10 cellular contexts compared by ENCODE assay signal in the genomic region with DNA sequence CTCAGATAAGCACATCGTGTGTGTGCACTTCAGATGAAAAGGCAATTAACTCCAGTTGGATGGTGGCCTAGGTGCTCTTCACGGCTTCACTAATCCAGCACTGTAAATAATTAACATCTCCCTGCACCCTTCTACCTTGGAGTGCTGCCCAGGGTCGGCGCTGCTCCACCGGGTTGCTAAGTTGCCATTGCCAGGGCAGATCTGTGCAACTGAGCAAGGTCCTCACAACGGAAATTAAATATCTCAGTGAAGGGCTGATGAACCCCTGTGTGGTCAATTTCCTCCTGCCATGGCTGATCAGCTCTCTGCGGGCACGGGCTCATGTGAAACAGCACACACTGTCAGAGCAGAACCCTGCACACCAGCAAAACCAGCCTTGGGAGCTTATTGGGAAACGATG.
DNase-seq lines count a peak whose midpoint lies in the region; FAIRE-seq lines count a peak whose summit lies in the region.
"Had no signal": no experiment of that assay in that cellular context is flagged by ENCODE, and none has a peak within 500 bp of the region (broad histone marks: within the 10 kb centered on the region; RNA-seq: fewer than 3 reads in every experiment).

No MANE protein-coding gene starts in this region.

- no peaks in the 10 kb centered on the region for H3K36me3 Mint-ChIP-seq in CD4-positive, alpha-beta memory T cell

- peak overlapping the region; percentile 20 for H3K18ac ChIP-seq in neuronal stem cell (ENCODE audit: low read length)

- H3K4me1 Mint-ChIP-seq in CD4-positive, alpha-beta memory T cell, result no peaks in the 10 kb centered on the region

- no CpG with 5 or more reads among the region's 9 CpGs for WGBS in neuronal stem cell (ENCODE audit: extremely low coverage in 2 of 2, insufficient read length in 2 of 2, insufficient replicate concordance in 1 of 2), 2 donors

- H3K4me3 Mint-ChIP-seq in CD4-positive, alpha-beta memory T cell, result no peak overlapping the region

- H3K36me3 ChIP-seq in neuronal stem cell (replicated peaks in 1 of 2; ENCODE audit: control insufficient read depth in 2 of 2, insufficient read depth in 2 of 2, low read length in 2 of 2), result no peaks in the 10 kb centered on the region
- H3K36me3 ChIP-seq in CD4-positive, alpha-beta memory T cell (ENCODE audit: insufficient read depth, low read length), result no peaks in the 10 kb centered on the region

- intact Hi-C loops in CD4-positive, alpha-beta memory T cell (cut with micrococcal nuclease), result no loop called here

- peak; percentile 93 for DNase-seq in DMS153 treated with DMSO at 0.1 percent for 48 hours (lab: John Stamatoyannopoulos, UW; ENCODE audit: unreplicated experiment)
- peak; percentile 36 for DNase-seq in NCI-H2171 (lab: John Stamatoyannopoulos, UW)
- no peak for DNase-seq in neuronal stem cell (ENCODE audit: low spot score)
- no peak for DNase-seq in activated CD4-positive, alpha-beta T cell treated with anti-CD3 and anti-CD28 coated beads for 1 hour
- DNase-seq in activated CD4-positive, alpha-beta T cell treated with anti-CD3 and anti-CD28 coated beads for 48 hours, result no peak
- DNase-seq in CD4-positive, alpha-beta memory T cell, result no peak
- DNase-seq in RPMI8226, result no peak
- DNase-seq: activated CD4-positive, alpha-beta T cell treated with anti-CD3 and anti-CD28 coated beads, Interleukin-2, amount 50 U/mL, for 4 hours; cortex of kidney had no signal

- H3K27ac Mint-ChIP-seq in CD4-positive, alpha-beta memory T cell, result no peak overlapping the region

- H3K27me3 ChIP-seq in neuronal stem cell (ENCODE audit: control insufficient read depth in 3 of 3, insufficient read depth in 3 of 3, low read depth in 1 of 3, low read length in 3 of 3), result peaks cover 0 to 4% (median 0%) of the 10 kb centered on the region in 3 experiments
- H3K27me3 ChIP-seq in CD4-positive, alpha-beta memory T cell (ENCODE audit: insufficient read depth, low read length), result no peaks in the 10 kb centered on the region

- no peak overlapping the region for H2BK120ac ChIP-seq in neuronal stem cell (ENCODE audit: low read depth, low read length)

- no peak overlapping the region for H3K4me3 ChIP-seq in neuronal stem cell (ENCODE audit: low read length in 2 of 2)
- H3K4me3 ChIP-seq in CD4-positive, alpha-beta memory T cell (ENCODE audit: low read length in 2 of 2), result no peak overlapping the region

- H3K27ac ChIP-seq in neuronal stem cell (replicated peaks; ENCODE audit: low read length), result no peak overlapping the region
- H3K27ac ChIP-seq in CD4-positive, alpha-beta memory T cell (ENCODE audit: low read depth, low read length), result no peak overlapping the region

- H3K9me3 ChIP-seq in neuronal stem cell (replicated peaks in 1 of 2; ENCODE audit: control insufficient read depth in 2 of 2, insufficient read depth in 1 of 2, low read depth in 1 of 2, low read length in 2 of 2), result peaks cover 0 to 2% of the 10 kb centered on the region in 2 donors
- H3K9me3 ChIP-seq in CD4-positive, alpha-beta memory T cell (ENCODE audit: control insufficient read depth in 1 of 2, low read length in 2 of 2), result no peaks in the 10 kb centered on the region

- FAIRE-seq in colon (lab: Jason Lieb, UNC), result peak; percentile 51

- no peak overlapping the region for H2AK5ac ChIP-seq in neuronal stem cell (ENCODE audit: low read depth, low read length)

- no peaks in the 10 kb centered on the region for H3K27me3 Mint-ChIP-seq in CD4-positive, alpha-beta memory T cell

- no peak overlapping the region for H2BK15ac ChIP-seq in neuronal stem cell (ENCODE audit: low read length)

- no peak overlapping the region for H4K8ac ChIP-seq in neuronal stem cell (ENCODE audit: low read depth, low read length)

- H3K23ac ChIP-seq in neuronal stem cell (ENCODE audit: low read depth, low read length, poor library complexity), result no peak overlapping the region

- no peaks in the 10 kb centered on the region for H3K79me1 ChIP-seq in neuronal stem cell (ENCODE audit: low read depth, low read length)

- no peak overlapping the region for H2AFZ ChIP-seq in neuronal stem cell (ENCODE audit: low read length)

- POLR2A ChIA-PET in CD4-positive, alpha-beta memory T cell (lab: Charles Lee; ENCODE audit: partially characterized antibody), result no interaction called here

- no peaks in the 10 kb centered on the region for H3K9me3 Mint-ChIP-seq in CD4-positive, alpha-beta memory T cell

- H3K9ac ChIP-seq in neuronal stem cell (ENCODE audit: low read depth, low read length, poor library complexity), result no peak overlapping the region

- CTCF ChIA-PET in CD4-positive, alpha-beta memory T cell (lab: Charles Lee; ENCODE audit: partially characterized antibody), result no interaction called here

- H3K4me2 ChIP-seq in neuronal stem cell (ENCODE audit: insufficient read depth, low read length, poor library complexity, severe bottlenecking), result no peak overlapping the region

- no peak overlapping the region for H2BK5ac ChIP-seq in neuronal stem cell (ENCODE audit: low read length)

- H4K91ac ChIP-seq in neuronal stem cell (ENCODE audit: low read depth, low read length, poor library complexity), result no peak overlapping the region

- H3K4ac ChIP-seq in neuronal stem cell (ENCODE audit: low read length), result no peak overlapping the region

- H3K4me1 ChIP-seq in neuronal stem cell (ENCODE audit: control insufficient read depth in 2 of 2, insufficient read depth in 1 of 2, low read depth in 1 of 2, low read length in 2 of 2), result peaks cover 0 to 2% of the 10 kb centered on the region in 2 donors
- no peaks in the 10 kb centered on the region for H3K4me1 ChIP-seq in CD4-positive, alpha-beta memory T cell (ENCODE audit: insufficient read depth, low read length)

- H3K14ac ChIP-seq in neuronal stem cell (ENCODE audit: low read length), result no peak overlapping the region

- no peak overlapping the region for H2BK12ac ChIP-seq in neuronal stem cell (ENCODE audit: low read length)

Comparison
In these comparisons a context has a peak if more than half of its experiments do, and no peak if none do; other contexts are left out.
1. DNase-seq: peak in DMS153 treated with DMSO at 0.1 percent for 48 hours (single experiment) and NCI-H2171 (single experiment); none in neuronal stem cell (single experiment), activated CD4-positive, alpha-beta T cell treated with anti-CD3 and anti-CD28 coated beads for 1 hour (single experiment), activated CD4-positive, alpha-beta T cell treated with anti-CD3 and anti-CD28 coated beads for 48 hours (single experiment), CD4-positive, alpha-beta memory T cell (0 of 5) and RPMI8226 (single experiment).